10 cellular contexts compared by ENCODE assay signal in the genomic region with DNA sequence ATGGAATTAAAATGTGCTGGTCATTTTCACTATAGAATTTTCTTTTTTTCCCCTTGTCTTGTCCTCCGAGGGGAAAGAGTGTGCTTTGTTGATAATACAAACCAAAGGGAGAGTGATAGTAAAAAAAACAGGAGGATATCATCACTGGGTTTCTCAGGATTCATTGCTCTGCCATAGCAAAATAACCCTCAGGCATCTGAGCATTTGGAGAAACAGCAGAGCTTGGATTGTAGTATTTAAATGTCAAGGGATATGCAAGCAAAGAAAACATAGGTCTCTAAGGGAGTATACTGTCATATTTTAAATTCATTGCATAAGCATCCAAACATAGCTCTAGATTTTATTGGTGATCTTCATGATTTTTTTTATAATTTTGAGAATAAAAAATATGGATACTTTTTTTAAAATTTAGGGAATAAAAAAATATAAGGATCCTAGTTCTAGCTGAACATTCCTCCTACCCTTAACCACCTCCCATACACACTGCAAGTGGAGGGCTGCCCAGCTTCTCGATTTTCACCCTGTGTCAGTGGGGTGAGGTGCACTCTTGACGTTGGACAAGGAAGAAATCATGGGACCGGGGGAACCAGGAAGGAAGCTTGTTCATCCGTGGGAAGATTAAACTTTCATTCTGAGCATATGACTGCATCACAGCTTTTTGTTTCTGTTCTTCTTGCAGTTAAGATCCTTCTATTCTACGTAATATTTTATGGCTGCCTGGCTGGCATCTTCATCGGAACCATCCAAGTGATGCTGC. TPM values are rescaled to one million over a fixed set of nuclear protein-coding genes. Genes with fewer than 3 reads are reported as not detected.
DNase-seq lines count a peak whose midpoint lies in the region; ATAC-seq, FAIRE-seq and TF ChIP-seq lines count a peak whose summit lies in the region.
"Had no signal": no experiment of that assay in that cellular context is flagged by ENCODE, and none has a peak within 500 bp of the region (broad histone marks: within the 10 kb centered on the region; RNA-seq: fewer than 3 reads in every experiment).

No MANE protein-coding gene starts in this region.

- 0 out of 2 replicates have a peak overlapping the region, but pooled peaks have one; percentile 42 for H4K5ac ChIP-seq in IMR-90 (ENCODE audit: low read depth, low read length)

- peak overlapping the region; percentile 37; the same call in 1 of the 2 replicates for H3K9ac ChIP-seq in IMR-90 (ENCODE audit: low read depth, low read length)
- H3K9ac ChIP-seq in keratinocyte (ENCODE audit: control insufficient read depth, extremely low read depth, insufficient read depth, low read length): no peak overlapping the region
- H3K9ac ChIP-seq in skeletal muscle satellite cell (ENCODE audit: low read depth, low read length): peak overlapping the region; percentile 87

- H3K27me3 Mint-ChIP-seq in brain: peaks cover 20% of the 10 kb centered on the region

- H2BK20ac ChIP-seq in IMR-90 (ENCODE audit: low read depth, low read length): peak overlapping the region; percentile 38; the same call in 1 of the 2 replicates

- POLR2A ChIA-PET in IMR-90 (lab: Charles Lee; ENCODE audit: unreplicated experiment): interaction anchor here (0.7 to 2.0 kb wide), 2 partner anchors 9 to 375 kb away, joined by 4 to 5 read pairs; a partner anchor contains a TSS

- H3K4me3 Mint-ChIP-seq in brain: peak overlapping the region; percentile 90 to 95 (median 91)

- H2BK120ac ChIP-seq in IMR-90 (ENCODE audit: low read depth, low read length): peak overlapping the region; percentile 70

- H3K27ac ChIP-seq in IMR-90 (ENCODE audit: insufficient read depth, low read length) (peak overlapping the region; percentile 70), keratinocyte (ENCODE audit: control insufficient read depth, insufficient read depth, low read length) (peak overlapping the region; percentile 9)

- no peak for TF ChIP-seq RAD21 in IMR-90 (IDR thresholded peaks at IDR 0.05; ENCODE audit: low read length)

- peak overlapping the region; percentile 65 for H3K14ac ChIP-seq in IMR-90 (replicated peaks; ENCODE audit: low read depth, low read length)

- H3K4me1 ChIP-seq in IMR-90 (ENCODE audit: control insufficient read depth, insufficient read depth, low read length) (peaks cover 26% of the 10 kb centered on the region), keratinocyte (ENCODE audit: control insufficient read depth, extremely low read depth, insufficient read depth, low read length) (peaks cover 62% of the 10 kb centered on the region), skeletal muscle satellite cell (ENCODE audit: control insufficient read depth, insufficient read depth, low read length) (peaks cover 77% of the 10 kb centered on the region)

- peak overlapping the region; percentile 83 for H3K4ac ChIP-seq in IMR-90 (ENCODE audit: low read depth, low read length)

- peaks cover 65% of the 10 kb centered on the region for H3K4me1 Mint-ChIP-seq in brain

- H3K9me1 ChIP-seq in IMR-90 (ENCODE audit: insufficient read depth, low read length) (peaks cover 14% of the 10 kb centered on the region), keratinocyte (ENCODE audit: control insufficient read depth, extremely low read depth, insufficient read depth, low read length) (no peaks in the 10 kb centered on the region)

- WGBS in IMR-90 (ENCODE audit: extremely low coverage in 2 of 2, insufficient read length in 1 of 2), 2 experiments: no CpG with 5 or more reads among the region's 7 CpGs

- peaks cover 4% of the 10 kb centered on the region; the same call in 1 of the 2 replicates for H3K36me3 ChIP-seq in IMR-90 (ENCODE audit: control insufficient read depth, insufficient read depth, low read length)
- peaks cover 0 to 4% of the 10 kb centered on the region in 2 experiments for H3K36me3 ChIP-seq in keratinocyte (ENCODE audit: control insufficient read depth in 2 of 2, extremely low read depth in 1 of 2, insufficient read depth in 2 of 2, low read length in 2 of 2)
- H3K36me3 ChIP-seq in skeletal muscle satellite cell (ENCODE audit: insufficient read depth, low read length): peaks cover 5% of the 10 kb centered on the region

- FAIRE-seq in keratinocyte (lab: Jason Lieb, UNC): no peak

- H3K4me2 ChIP-seq in IMR-90 (ENCODE audit: low read depth, low read length) (peak overlapping the region; percentile 81), keratinocyte (ENCODE audit: control insufficient read depth, extremely low read depth, insufficient read depth, low read depth, low read length) (peak overlapping the region; percentile 74), skeletal muscle satellite cell (ENCODE audit: low read length) (peak overlapping the region; percentile 95)

- peak overlapping the region; percentile 39; the same call in 1 of the 2 replicates for H3K18ac ChIP-seq in IMR-90 (ENCODE audit: low read depth, low read length)

- H4K91ac ChIP-seq in IMR-90 (ENCODE audit: insufficient read depth, low read depth, low read length): peak overlapping the region; percentile 78

- ATAC-seq in IMR-90 (ENCODE audit: low read depth): no peak
- ATAC-seq in HG02938 (IDR thresholded peaks at IDR 0.05; ENCODE audit: unreplicated experiment): no peak
- no peak for ATAC-seq in GM18502 (IDR thresholded peaks at IDR 0.05; ENCODE audit: poor library complexity, unreplicated experiment)

- intact Hi-C loops in IMR-90 (cut with micrococcal nuclease): no loop called here

- H2AFZ ChIP-seq in IMR-90 (replicated peaks; ENCODE audit: low read length, poor library complexity): peak overlapping the region; percentile 51
- no peak overlapping the region for H2AFZ ChIP-seq in keratinocyte (ENCODE audit: control insufficient read depth, low read length)

- H3K27me3 ChIP-seq in IMR-90 (ENCODE audit: control insufficient read depth, insufficient read depth, low read length) (no peaks in the 10 kb centered on the region), keratinocyte (ENCODE audit: control insufficient read depth, extremely low read depth, insufficient read depth, low read length) (no peaks in the 10 kb centered on the region), skeletal muscle satellite cell (ENCODE audit: control insufficient read depth, insufficient read depth, low read length) (no peaks in the 10 kb centered on the region)

- peak; percentile 41 for DNase-seq in IMR-90
- DNase-seq in keratinocyte (ENCODE audit: low read depth, low spot score): no peak
- no peak for DNase-seq in HT-29 (ENCODE audit: low spot score)
- DNase-seq in HPDE6-E6E7 (ENCODE audit: extremely low spot score): no peak
- DNase-seq: NCI-H1436, SHP77 had no signal

- BruUV-seq in IMR-90 (replicated peaks; lab: Mats Ljungman, UMichigan): no TSS peak

- TF ChIP-seq POLR2A in IMR-90 (IDR thresholded peaks at IDR 0.05; ENCODE audit: low read depth, low read length): no peak

- H3K79me1 ChIP-seq in IMR-90 (ENCODE audit: low read depth in 1 of 2, low read length in 2 of 2): peaks cover 23 to 64% of the 10 kb centered on the region in 2 experiments

- H3K9me3 Mint-ChIP-seq in brain: no peaks in the 10 kb centered on the region

- H3K56ac ChIP-seq in IMR-90 (ENCODE audit: extremely low read depth, insufficient read depth, low read length): 0 out of 2 replicates have a peak overlapping the region, but pooled peaks have one; percentile 21

- TF ChIP-seq CTCF in IMR-90 (conservative IDR thresholded peaks at IDR 0.05; ENCODE audit: low read depth, low read length): no peak
- no peak for TF ChIP-seq CTCF in brain (conservative IDR thresholded peaks at IDR 0.05)
- no peak for TF ChIP-seq CTCF in keratinocyte (optimal IDR thresholded peaks at IDR 0.05 in 1 of 3, IDR thresholded peaks at IDR 0.05 in 1 of 3, conservative IDR thresholded peaks at IDR 0.05 in 1 of 3; ENCODE audit: extremely low read depth in 1 of 3, insufficient read depth in 2 of 3, low read length in 3 of 3)

- H4K20me1 ChIP-seq in IMR-90 (ENCODE audit: insufficient read depth, low read length): no peaks in the 10 kb centered on the region
- no peaks in the 10 kb centered on the region for H4K20me1 ChIP-seq in keratinocyte (ENCODE audit: control insufficient read depth, extremely low read depth, insufficient read depth, low read length)

- peak overlapping the region; percentile 94 to 96 (median 96) for H3K27ac Mint-ChIP-seq in brain

- peaks cover 52% of the 10 kb centered on the region for H3K79me2 ChIP-seq in keratinocyte (ENCODE audit: control insufficient read depth, insufficient read depth, low read length)

- dilution Hi-C loops in IMR-90 (cut with HindIII; ENCODE audit: low sequenced_read_pairs, unreplicated experiment) (no loop called here), keratinocyte (cut with MboI; ENCODE audit: extremely low pct_ligation_motif_present, low sequenced_read_pairs) (no loop called here)

- H2AK5ac ChIP-seq in IMR-90 (ENCODE audit: low read depth, low read length): peak overlapping the region; percentile 93

- peaks cover 49% of the 10 kb centered on the region for H3K36me3 Mint-ChIP-seq in brain

- CTCF ChIA-PET in IMR-90 (lab: Yijun Ruan, JAX): interaction anchor here (1.0 to 1.1 kb wide), 2 partner anchors 9 to 238 kb away, joined by 3 to 6 read pairs; no protein-coding TSS in a partner anchor

- peak overlapping the region; percentile 75; the same call in 2 of the 3 replicates for H2BK15ac ChIP-seq in IMR-90 (ENCODE audit: low read depth, low read length)

- peak overlapping the region; percentile 49 for H2AK9ac ChIP-seq in IMR-90 (replicated peaks; ENCODE audit: low read depth, low read length, poor library complexity)

- H3K9me3 ChIP-seq in IMR-90 (ENCODE audit: control insufficient read depth, insufficient read depth, low read length) (no peaks in the 10 kb centered on the region), keratinocyte (ENCODE audit: control insufficient read depth, low read depth, low read length) (no peaks in the 10 kb centered on the region), skeletal muscle satellite cell (replicated peaks; ENCODE audit: low read length) (no peaks in the 10 kb centered on the region)

- peak overlapping the region; percentile 83 for H2BK5ac ChIP-seq in IMR-90 (ENCODE audit: low read depth, low read length, poor library complexity, severe bottlenecking)

- peak overlapping the region; percentile 88 for H3K23ac ChIP-seq in IMR-90 (ENCODE audit: low read depth, low read length)

- H3K4me3 ChIP-seq in IMR-90 (ENCODE audit: insufficient read depth, low read depth, low read length): no peak overlapping the region
- H3K4me3 ChIP-seq in keratinocyte (ENCODE audit: control insufficient read depth in 2 of 3, extremely low read depth in 1 of 3, insufficient read depth in 2 of 3, low read depth in 1 of 3, low read length in 3 of 3): no peak overlapping the region
- H3K4me3 ChIP-seq in skeletal muscle satellite cell (ENCODE audit: low read length): peak overlapping the region; percentile 86

- H4K8ac ChIP-seq in IMR-90 (ENCODE audit: low read depth in 2 of 2, low read length in 2 of 2): peak overlapping the region; percentile 38 to 61; a peak in 3 of 4 replicates

- in situ Hi-C loops in IMR-90 (cut with MboI; ENCODE audit: low sequenced_read_pairs): loop anchor here (10.0 to 25.0 kb wide), 3 partner anchors 374 to 1601 kb away; a partner anchor contains a TSS

RNA-seq across cellular contexts. Expression of a gene that starts 4.4 kb away (rescaled TPM):
- total RNA-seq in IMR-90 (2012; rRNA removed): 14.5 and 20.3 TPM in 2 replicates
- polyA plus RNA-seq in IMR-90 (2012; rRNA removed) (22.1 and 24.6 TPM in 2 replicates), brain (ENCODE audit: insufficient read depth, low read depth, low replicate concordance) (114 TPM), keratinocyte (21.1 to 32.8 TPM (median 30.0 TPM) in 3 replicates)
- polyA plus RNA-seq in IMR-90 (2012; cell fraction: cytosol; rRNA removed): 11.4 and 12.3 TPM in 2 replicates
- 3.0 and 8.8 TPM in 2 replicates for polyA plus RNA-seq in IMR-90 (2012; cell fraction: nucleus; rRNA removed; ENCODE audit: low replicate concordance)
- 32.4 TPM for polyA plus RNA-seq in keratinocyte (2011; ENCODE audit: low read depth)
- 11.2 and 16.6 TPM in 2 replicates for polyA plus RNA-seq in keratinocyte (2011; cell fraction: cytosol; rRNA removed)
- 23.9 and 33.4 TPM in 2 replicates for polyA plus RNA-seq in keratinocyte (2011; cell fraction: nucleus; rRNA removed)
- 35.0 and 37.8 TPM in 2 replicates for polyA plus RNA-seq in keratinocyte (2012; ENCODE audit: low replicate concordance)
- polyA minus RNA-seq in keratinocyte: 8.4 to 29.2 TPM (median 15.0 TPM) in 3 replicates
- 22.6 TPM for polyA minus RNA-seq in keratinocyte (2011; cell fraction: cytosol; rRNA and poly(A)+ RNA removed)
- polyA minus RNA-seq in keratinocyte (2011; cell fraction: nucleus; rRNA and poly(A)+ RNA removed): 18.6 and 28.9 TPM in 2 replicates
- 4.3 and 5.0 TPM in 2 replicates for total RNA-seq in skeletal muscle satellite cell (2012; rRNA removed)
- 83.5 and 86.4 TPM in 2 replicates for total RNA-seq in HT-29 (2014; rRNA removed; shearing (Covaris generic))
